25 cellular contexts compared by ENCODE assay signal in genomic region chr2:15412309-15412708, GRCh38.
DNase-seq lines count a peak whose midpoint lies in the region; ATAC-seq, FAIRE-seq and TF ChIP-seq lines count a peak whose summit lies in the region.
"Had no signal": no experiment of that assay in that cellular context is flagged by ENCODE, and none has a peak within 500 bp of the region (broad histone marks: within the 10 kb centered on the region; RNA-seq: fewer than 3 reads in every experiment).

No MANE protein-coding gene starts in this region.

- ATAC-seq in Right ventricle myocardium superior (ENCODE audit: poor library complexity) = peak; percentile 45
- peak; percentile 67 for ATAC-seq in left ventricle myocardium superior
- no peak for ATAC-seq in gastroesophageal sphincter
- ATAC-seq: CD8-positive, alpha-beta T cell; GM12878; HCT116 had no signal

- no peaks in the 10 kb centered on the region for H3K4me1 ChIP-seq in right atrium auricular region
- no peaks in the 10 kb centered on the region for H3K4me1 ChIP-seq in gastroesophageal sphincter
- H3K4me1 ChIP-seq: BLaER1 had no signal

- intact Hi-C loops in Right ventricle myocardium superior (cut with DNase I) = no loop called here
- intact Hi-C loops in cardiac septum (cut with DNase I) = no loop called here
- intact Hi-C loops in left ventricle myocardium superior (cut with micrococcal nuclease) = no loop called here

- H3K36me3 ChIP-seq in right atrium auricular region (peaks cover 29% of the 10 kb centered on the region), gastroesophageal sphincter (peaks cover 0 to 87% of the 10 kb centered on the region in 2 donors)

- no peaks in the 10 kb centered on the region for H3K9me3 ChIP-seq in right atrium auricular region
- H3K9me3 ChIP-seq in gastroesophageal sphincter = no peaks in the 10 kb centered on the region
- H3K9me3 ChIP-seq: BLaER1 had no signal

- H3K27me3 ChIP-seq in right atrium auricular region (no peaks in the 10 kb centered on the region), gastroesophageal sphincter (no peaks in the 10 kb centered on the region)
- H3K27me3 ChIP-seq: BLaER1 had no signal

- TF ChIP-seq EP300 in gastroesophageal sphincter (IDR thresholded peaks at IDR 0.05) = no peak

- H3K4me3 Mint-ChIP-seq in nephron progenitor cell = no peak overlapping the region
- H3K4me3 Mint-ChIP-seq: B cell; CD4-positive, CD25-positive, alpha-beta regulatory T cell; CD8-positive, alpha-beta T cell; H9 had no signal

- 96 to 98% methylated on average over 3 of the region's 3 CpGs for WGBS in gastroesophageal sphincter (ENCODE audit: low coverage in 1 of 2), 2 donors

- no peak for FAIRE-seq in HTR-8/SVneo (lab: Jason Lieb, UNC)
- FAIRE-seq: A204.1, D721Med, GM12878, GM19239 had no signal

- peak overlapping the region; percentile 29 for H3K27ac Mint-ChIP-seq in nephron progenitor cell
- H3K27ac Mint-ChIP-seq: B cell; CD4-positive, CD25-positive, alpha-beta regulatory T cell; CD8-positive, alpha-beta T cell; H9 had no signal

- H3K9me3 Mint-ChIP-seq in nephron progenitor cell = no peaks in the 10 kb centered on the region
- H3K9me3 Mint-ChIP-seq: CD8-positive, alpha-beta T cell; H9 had no signal

- H3K27me3 Mint-ChIP-seq in nephron progenitor cell (ENCODE audit: low read depth, poor library complexity) = no peaks in the 10 kb centered on the region
- H3K27me3 Mint-ChIP-seq: B cell; CD4-positive, CD25-positive, alpha-beta regulatory T cell had no signal

- H3K36me3 Mint-ChIP-seq in nephron progenitor cell (ENCODE audit: low read depth) = peaks cover 61% of the 10 kb centered on the region

- TF ChIP-seq POLR2A in gastroesophageal sphincter (IDR thresholded peaks at IDR 0.05) = no peak

- TF ChIP-seq CTCF in right atrium auricular region (IDR thresholded peaks at IDR 0.05) (no peak), nephron progenitor cell (IDR thresholded peaks at IDR 0.05) (no peak), gastroesophageal sphincter (IDR thresholded peaks at IDR 0.05) (no peak)

- H3K27ac ChIP-seq in right atrium auricular region (no peak overlapping the region), gastroesophageal sphincter (no peak overlapping the region)
- H3K27ac ChIP-seq: 22Rv1, BLaER1, C4-2B, GM23248 had no signal

- DNase-seq in Right ventricle myocardium superior (no peak), cardiac septum (ENCODE audit: low spot score) (no peak), left ventricle myocardium superior (no peak), right atrium auricular region (ENCODE audit: low spot score) (no peak), nephron progenitor cell (no peak), NCI-H345 (lab: John Stamatoyannopoulos, UW) (no peak), HTR-8/SVneo (ENCODE audit: insufficient read length, low spot score) (no peak)
- DNase-seq: CD4-positive, CD25-positive, alpha-beta regulatory T cell; CD8-positive, alpha-beta T cell; DMS 273 treated with DMSO at 0.1 percent for 48 hours; DMS79; EL; GDM1; GM23248; H9 had no signal

- H3K4me1 Mint-ChIP-seq in nephron progenitor cell = peaks cover 7% of the 10 kb centered on the region
- H3K4me1 Mint-ChIP-seq: B cell; CD4-positive, CD25-positive, alpha-beta regulatory T cell had no signal

- H3K4me3 ChIP-seq in right atrium auricular region (no peak overlapping the region), gastroesophageal sphincter (no peak overlapping the region)
- H3K4me3 ChIP-seq: BLaER1, GM12878, GM23248 had no signal
